In genomic region chr6:167733740-167734661, GRCh38 we compare ENCODE assay signal across 10 cellular contexts.
DNase-seq lines count a peak whose midpoint lies in the region; TF ChIP-seq lines count a peak whose summit lies in the region.
"Had no signal": no experiment of that assay in that cellular context is flagged by ENCODE, and none has a peak within 500 bp of the region (broad histone marks: within the 10 kb centered on the region; RNA-seq: fewer than 3 reads in every experiment).

No MANE protein-coding gene starts in this region.

- peaks cover 0 to 3% (median 0%) of the 10 kb centered on the region in 45 donors for H3K27me3 ChIP-seq in dorsolateral prefrontal cortex

- peak overlapping the region; percentile 36 for H3K27ac Mint-ChIP-seq in endothelial cell (ENCODE audit: unreplicated experiment)
- no peak overlapping the region for H3K27ac Mint-ChIP-seq in type B pancreatic cell

- H3K27me3 Mint-ChIP-seq in endothelial cell (ENCODE audit: unreplicated experiment) (peaks cover 14% of the 10 kb centered on the region), type B pancreatic cell (peaks cover 13% of the 10 kb centered on the region)

- intact Hi-C loops in dorsolateral prefrontal cortex (cut with DNase I), result loop anchor here in 1 of 2 donors (5.0 kb wide), 2 partner anchors 57 to 63 kb away; no protein-coding TSS in a partner anchor

- H3K36me3 Mint-ChIP-seq in endothelial cell (ENCODE audit: low read depth, unreplicated experiment) (peaks cover 12% of the 10 kb centered on the region), type B pancreatic cell (peaks cover 3% of the 10 kb centered on the region)

- TF ChIP-seq CTCF in endothelial cell (IDR thresholded peaks at IDR 0.05; ENCODE audit: unreplicated experiment) (no peak), type B pancreatic cell (conservative IDR thresholded peaks at IDR 0.05) (no peak), dorsolateral prefrontal cortex (IDR thresholded peaks at IDR 0.05 in 54 of 56, conservative IDR thresholded peaks at IDR 0.05 in 2 of 56; ENCODE audit: low read depth in 1 of 56, partially characterized antibody in 56 of 56) (no peak)

- H3K27ac ChIP-seq in dorsolateral prefrontal cortex, result peak overlapping the region in 1 of 59 donors; percentile 7
- H3K27ac ChIP-seq: A549 had no signal

- H3K4me1 Mint-ChIP-seq in endothelial cell (ENCODE audit: unreplicated experiment) (peaks cover 15% of the 10 kb centered on the region), type B pancreatic cell (ENCODE audit: unreplicated experiment) (peaks cover 12% of the 10 kb centered on the region)

- no peak overlapping the region for H3K4me3 ChIP-seq in dorsolateral prefrontal cortex
- H3K4me3 ChIP-seq: A549 had no signal

- H3K9me3 Mint-ChIP-seq in endothelial cell (ENCODE audit: unreplicated experiment) (peaks cover 5% of the 10 kb centered on the region), type B pancreatic cell (peaks cover 6% of the 10 kb centered on the region)

- H3K4me3 Mint-ChIP-seq in endothelial cell (ENCODE audit: unreplicated experiment) (peak overlapping the region; percentile 63), type B pancreatic cell (no peak overlapping the region)

- DNase-seq in NCI-H1436 (lab: John Stamatoyannopoulos, UW) (peak; percentile 16), NCI-H1436 treated with DMSO at 0.1 percent for 48 hours (lab: John Stamatoyannopoulos, UW) (no peak), endothelial cell (ENCODE audit: low spot score) (no peak), lung microvascular endothelial cell (ENCODE audit: low read depth in 2 of 2) (peak; percentile 35 to 93), type B pancreatic cell (ENCODE audit: extremely low spot score, unreplicated experiment) (peak; percentile 54), NCI-H526 (lab: John Stamatoyannopoulos, UW) (no peak), dorsolateral prefrontal cortex (no peak)
- no peak for DNase-seq in activated CD8-positive, alpha-beta memory T cell treated with anti-CD3 and anti-CD28 coated beads, Interleukin-2, amount 50 U/mL, for 4 hours
- DNase-seq: SHP77 had no signal

Comparison
In these comparisons a context has a peak if more than half of its experiments do, and no peak if none do; other contexts are left out.
1. DNase-seq: peak in NCI-H1436 (single experiment), lung microvascular endothelial cell (2 of 2) and type B pancreatic cell (single experiment); none in NCI-H1436 treated with DMSO at 0.1 percent for 48 hours (single experiment), endothelial cell (single experiment), activated CD8-positive, alpha-beta memory T cell treated with anti-CD3 and anti-CD28 coated beads, Interleukin-2, amount 50 U/mL, for 4 hours (single experiment), NCI-H526 (0 of 2) and dorsolateral prefrontal cortex (0 of 10).